In the genomic region with DNA sequence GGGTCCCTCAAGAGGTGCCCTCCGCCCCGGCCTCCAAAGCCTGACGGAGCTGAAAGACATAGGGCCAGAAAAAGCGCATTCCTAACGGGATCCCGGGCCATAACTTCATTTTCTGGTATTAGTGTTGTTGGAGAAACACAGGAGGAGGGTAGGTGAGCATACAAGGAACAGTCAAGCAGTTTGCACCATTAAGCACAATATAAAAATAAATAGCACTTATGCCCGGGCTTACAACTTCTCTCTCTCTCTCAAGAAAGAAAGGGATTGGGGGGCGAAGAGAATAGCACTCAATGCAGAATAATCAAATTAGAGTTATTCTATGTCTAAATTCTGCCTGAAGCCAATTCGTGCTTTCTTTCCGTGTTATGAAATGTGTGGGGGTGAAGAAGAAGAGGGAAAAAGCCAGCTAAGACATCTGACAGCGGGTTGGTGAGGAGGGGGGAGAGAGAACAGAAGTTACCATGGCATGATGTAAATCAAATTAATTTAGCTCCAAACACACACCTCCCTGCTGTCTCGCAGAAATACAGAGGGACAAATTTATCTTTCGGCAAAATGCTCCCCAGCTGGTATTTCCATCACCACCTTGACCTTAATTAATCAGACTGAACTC, we compare ENCODE assay signal across 8 cellular contexts. TPM values are rescaled to one million over a fixed set of nuclear protein-coding genes. Genes with fewer than 3 reads are reported as not detected.
DNase-seq lines count a peak whose midpoint lies in the region; ATAC-seq and TF ChIP-seq lines count a peak whose summit lies in the region.

No MANE protein-coding gene starts in this region.

- TF ChIP-seq EP300 in transverse colon (IDR thresholded peaks at IDR 0.05; ENCODE audit: low read depth), result no peak

- TF ChIP-seq CTCF in choroid plexus epithelial cell (conservative IDR thresholded peaks at IDR 0.05; ENCODE audit: low read depth, low read length) (no peak), transverse colon (IDR thresholded peaks at IDR 0.05) (no peak)

- intact Hi-C loops in transverse colon (cut with DNase I; ENCODE audit: low total_unique reads), result no loop called here

- peak overlapping the region; percentile 40 for H3K4me3 Mint-ChIP-seq in activated naive CD4-positive, alpha-beta T cell treated with anti-CD3 and anti-CD28 coated beads, Interleukin-2, amount 10 ng/mL, durations not matched to agents 7 days and 5 days

- in situ Hi-C loops in transverse colon (cut with MboI; ENCODE audit: low pct_ligation_motif_present in 1 of 4, low pct_unique_long_range_greater_than_20kb in 1 of 4, low sequenced_read_pairs in 3 of 4), result no loop called here

- H3K36me3 ChIP-seq in mucosa of rectum (ENCODE audit: control insufficient read depth in 2 of 2, insufficient read depth in 2 of 2, low read length in 2 of 2), result no peaks in the 10 kb centered on the region
- no peaks in the 10 kb centered on the region for H3K36me3 ChIP-seq in transverse colon

- peaks cover 8 to 20% of the 10 kb centered on the region in 2 donors for H3K27me3 ChIP-seq in mucosa of rectum (ENCODE audit: control insufficient read depth in 2 of 2, insufficient read depth in 2 of 2, low read length in 2 of 2)
- H3K27me3 ChIP-seq in transverse colon, result peaks cover 31% of the 10 kb centered on the region

- H3K9me3 Mint-ChIP-seq in activated naive CD4-positive, alpha-beta T cell treated with anti-CD3 and anti-CD28 coated beads, Interleukin-2, amount 10 ng/mL, durations not matched to agents 7 days and 5 days, result no peaks in the 10 kb centered on the region
- peaks cover 0 to 14% of the 10 kb centered on the region in 2 donors for H3K9me3 Mint-ChIP-seq in activated naive CD4-positive, alpha-beta T cell treated with anti-CD3 and anti-CD28 coated beads, Interleukin-2, amount 50 U/mL, for 72 hours

- 38 to 41% methylated on average over 8 to 13 of the region's 13 CpGs for WGBS in transverse colon (ENCODE audit: low coverage in 1 of 2), 2 donors

- no peak for DNase-seq in activated naive CD4-positive, alpha-beta T cell treated with anti-CD3 and anti-CD28 coated beads, Interleukin-2, amount 10 ng/mL, durations not matched to agents 7 days and 5 days
- no peak for DNase-seq in activated naive CD4-positive, alpha-beta T cell treated with anti-CD3 and anti-CD28 coated beads, Interleukin-2, amount 50 U/mL, for 72 hours (ENCODE audit: low spot score in 2 of 2)
- no peak for DNase-seq in choroid plexus epithelial cell (ENCODE audit: low read depth)
- no peak for DNase-seq in transverse colon
- DNase-seq in H4 (ENCODE audit: low spot score), result no peak
- DNase-seq in NCI-H524 (lab: John Stamatoyannopoulos, UW), result no peak

- ATAC-seq in activated naive CD4-positive, alpha-beta T cell treated with anti-CD3 and anti-CD28 coated beads, Interleukin-2, amount 50 U/mL, for 72 hours, result no peak
- no peak for ATAC-seq in HG02970 (IDR thresholded peaks at IDR 0.05; ENCODE audit: low FRiP score, unreplicated experiment)

- H3K9me3 ChIP-seq in mucosa of rectum (ENCODE audit: control insufficient read depth in 2 of 2, low read length in 2 of 2) (no peaks in the 10 kb centered on the region), transverse colon (no peaks in the 10 kb centered on the region)

- H3K4me1 ChIP-seq in mucosa of rectum (ENCODE audit: control insufficient read depth in 2 of 2, insufficient read depth in 2 of 2, low read length in 2 of 2) (peaks cover 0 to 4% of the 10 kb centered on the region in 2 donors), transverse colon (peaks cover 0 to 26% (median 2%) of the 10 kb centered on the region in 4 donors)

- H3K27me3 Mint-ChIP-seq in activated naive CD4-positive, alpha-beta T cell treated with anti-CD3 and anti-CD28 coated beads, Interleukin-2, amount 10 ng/mL, durations not matched to agents 7 days and 5 days, result peaks cover 49% of the 10 kb centered on the region

- H3K27ac Mint-ChIP-seq in activated naive CD4-positive, alpha-beta T cell treated with anti-CD3 and anti-CD28 coated beads, Interleukin-2, amount 10 ng/mL, durations not matched to agents 7 days and 5 days, result no peak overlapping the region
- no peak overlapping the region for H3K27ac Mint-ChIP-seq in activated naive CD4-positive, alpha-beta T cell treated with anti-CD3 and anti-CD28 coated beads, Interleukin-2, amount 50 U/mL, for 72 hours

- no peak for TF ChIP-seq POLR2A in transverse colon (IDR thresholded peaks at IDR 0.05)

- CTCF ChIA-PET in activated naive CD4-positive, alpha-beta T cell treated with anti-CD3 and anti-CD28 coated beads, Interleukin-2, amount 10 ng/mL, durations not matched to agents 7 days and 5 days (lab: Charles Lee), result interaction anchor here (1.0 kb wide), 1 partner anchor 9 kb away, joined by 3 read pairs; no protein-coding TSS in a partner anchor

- peak overlapping the region in 1 of 2 donors; percentile 44 for H3K9ac ChIP-seq in mucosa of rectum (ENCODE audit: low read depth in 1 of 2, low read length in 2 of 2)

- H3K4me3 ChIP-seq in choroid plexus epithelial cell (ENCODE audit: low read depth, low read length), result peak overlapping the region; percentile 49
- H3K4me3 ChIP-seq in mucosa of rectum (ENCODE audit: low read length in 2 of 2), result peak overlapping the region; percentile 17 to 33
- peak overlapping the region; percentile 38 to 61 (median 48) for H3K4me3 ChIP-seq in transverse colon

- H3K36me3 Mint-ChIP-seq in activated naive CD4-positive, alpha-beta T cell treated with anti-CD3 and anti-CD28 coated beads, Interleukin-2, amount 10 ng/mL, durations not matched to agents 7 days and 5 days, result no peaks in the 10 kb centered on the region
- peaks cover 4 to 17% of the 10 kb centered on the region in 2 donors for H3K36me3 Mint-ChIP-seq in activated naive CD4-positive, alpha-beta T cell treated with anti-CD3 and anti-CD28 coated beads, Interleukin-2, amount 50 U/mL, for 72 hours

- peak overlapping the region in 1 of 2 donors; percentile 65 for H3K27ac ChIP-seq in mucosa of rectum (ENCODE audit: low read depth in 2 of 2, low read length in 2 of 2)
- H3K27ac ChIP-seq in transverse colon, result peak overlapping the region; percentile 83 to 93 (median 85)

- peaks cover 11% of the 10 kb centered on the region for H3K4me1 Mint-ChIP-seq in activated naive CD4-positive, alpha-beta T cell treated with anti-CD3 and anti-CD28 coated beads, Interleukin-2, amount 10 ng/mL, durations not matched to agents 7 days and 5 days

RNA-seq across cellular contexts. Expression of a gene that starts 0.5 kb away (rescaled TPM):
- total RNA-seq in activated naive CD4-positive, alpha-beta T cell treated with anti-CD3 and anti-CD28 coated beads, Interleukin-2, amount 50 U/mL, for 72 hours, result not detected
- 10 to 100 TPM in 2 of 4 donors, 1 to 10 TPM in 2; 1.4 to 59.9 (median 14.7) TPM for total RNA-seq in transverse colon
- total RNA-seq in H4 (2014; rRNA removed; shearing (Covaris generic)), result 0.25 TPM in 1 of 2 replicates, not detected in the other

RNA-seq across cellular contexts. Expression of a gene that starts 56.7 kb away (rescaled TPM):
- total RNA-seq in activated naive CD4-positive, alpha-beta T cell treated with anti-CD3 and anti-CD28 coated beads, Interleukin-2, amount 50 U/mL, for 72 hours, result under 1 TPM in 1 of 2 donors, not detected in 1; 0.34 TPM
- total RNA-seq in transverse colon, result 10 to 100 TPM in 1 of 4 donors, 1 to 10 TPM in 1, under 1 TPM in 1, not detected in 1; 0.95 to 21.9 (median 1.2) TPM
- 1.4 and 3.6 TPM in 2 replicates for total RNA-seq in H4 (2014; rRNA removed; shearing (Covaris generic))
